In genomic region chr9:124037790-124038189, GRCh38 we compare ENCODE assay signal across 2 cellular contexts.
TF ChIP-seq lines count a peak whose summit lies in the region.

No MANE protein-coding gene starts in this region.

TF ChIP-seq in HCT116, 20 proteins besides CTCF, POLR2A, EP300 and RAD21 (continued from another document):
- TF ChIP-seq CBX3 (IDR thresholded peaks at IDR 0.05; ENCODE audit: low read depth) (no peak), TCF7L2 (IDR thresholded peaks at IDR 0.05; ENCODE audit: borderline replicate concordance, extremely low read depth, insufficient read depth, insufficient read length) (no peak), ELF1 (IDR thresholded peaks at IDR 0.05; ENCODE audit: borderline replicate concordance, low read depth) (no peak), FOSL1 (IDR thresholded peaks at IDR 0.05; ENCODE audit: low read depth) (no peak), YY1 (IDR thresholded peaks at IDR 0.05; ENCODE audit: extremely low read depth, insufficient replicate concordance, low read depth, low read length) (no peak), ZNF274 (IDR thresholded peaks at IDR 0.05; ENCODE audit: low read depth, low read length) (no peak), EZH2 (IDR thresholded peaks at IDR 0.05) (no peak), SIN3A (IDR thresholded peaks at IDR 0.05; ENCODE audit: low read depth) (no peak), EGR1 (IDR thresholded peaks at IDR 0.05; ENCODE audit: low read depth) (no peak), MAX (IDR thresholded peaks at IDR 0.05) (no peak), POLR2AphosphoS5 (IDR thresholded peaks at IDR 0.05; ENCODE audit: low read depth, low read length) (no peak), EZH2phosphoT487 (IDR thresholded peaks at IDR 0.05; ENCODE audit: borderline replicate concordance) (no peak), REST (IDR thresholded peaks at IDR 0.05; ENCODE audit: low read depth) (no peak), ZBTB33 (IDR thresholded peaks at IDR 0.05; ENCODE audit: extremely low read depth, insufficient replicate concordance, low read length) (no peak), JUND (IDR thresholded peaks at IDR 0.05) (no peak), ZFX (IDR thresholded peaks at IDR 0.05) (no peak)

TF ChIP-seq in HepG2, 621 proteins besides CTCF, POLR2A, EP300 and RAD21 (continued from another document):
- no peak for TF ChIP-seq MBD4 (IDR thresholded peaks at IDR 0.05; ENCODE audit: borderline replicate concordance, low read length)
- TF ChIP-seq ZNF703 (CRISPR knock-in tag; IDR thresholded peaks at IDR 0.05; ENCODE audit: borderline replicate concordance): no peak
- TF ChIP-seq HNF4A (CRISPR knock-in tag; IDR thresholded peaks at IDR 0.05): no peak
- TF ChIP-seq ZNF333 (CRISPR knock-in tag; IDR thresholded peaks at IDR 0.05; ENCODE audit: borderline replicate concordance): no peak
- TF ChIP-seq YEATS4 (CRISPR knock-in tag; IDR thresholded peaks at IDR 0.05; ENCODE audit: borderline replicate concordance): no peak
- TF ChIP-seq ZNF354B (CRISPR knock-in tag; IDR thresholded peaks at IDR 0.05): no peak
- no peak for TF ChIP-seq ZNF614 (CRISPR knock-in tag; IDR thresholded peaks at IDR 0.05; ENCODE audit: borderline replicate concordance)
- no peak for TF ChIP-seq ZBTB33 (CRISPR knock-in tag; IDR thresholded peaks at IDR 0.05)
